In genomic region chr9:126656214-126656613, GRCh38 we compare ENCODE assay signal across 13 cellular contexts. TPM values are rescaled to one million over a fixed set of nuclear protein-coding genes. Genes with fewer than 3 reads are reported as not detected.
"Had no signal": no experiment of that assay in that cellular context is flagged by ENCODE, and none has a peak within 500 bp of the region (broad histone marks: within the 10 kb centered on the region; RNA-seq: fewer than 3 reads in every experiment).

No MANE protein-coding gene starts in this region.

RNA-seq across cellular contexts. Expression of gene LMX1B, which starts 42.5 kb away (rescaled TPM):
- total RNA-seq: activated naive CD4-positive, alpha-beta T cell treated with anti-CD3 and anti-CD28 coated beads for 36 hours; activated naive CD4-positive, alpha-beta T cell treated with anti-CD3 and anti-CD28 coated beads, Interleukin-2, amount 50 U/mL, for 72 hours; activated naive CD8-positive, alpha-beta T cell treated with anti-CD3 and anti-CD28 coated beads for 36 hours; activated naive CD8-positive, alpha-beta T cell treated with anti-CD3 and anti-CD28 coated beads, Interleukin-2, amount 10 ng/mL, durations not matched to agents 7 days and 5 days; activated T-cell treated with anti-CD3 and anti-CD28 coated beads, Interleukin-2, amount 50 U/mL, for 4 hours; activated T-cell treated with anti-CD3 and anti-CD28 coated beads, Interleukin-2, amount 50 U/mL, for 72 hours; activated T-helper 1 cell treated with anti-CD3 and anti-CD28 coated beads, Interleukin-12 subunit alpha, Interleukin-12 subunit beta, Interleukin-2, Interleukin-4 antibody, amounts not matched to agents 30 ng/mL and 10 ng/mL and 1 ng/mL, durations not matched to agents 14 hours and 24 hours and 36 hours; activated T-helper 17 cell treated with anti-CD3 and anti-CD28 coated beads, Interleukin-2, amount 50 U/mL, for 72 hours; activated T-helper 2 cell treated with anti-CD3 and anti-CD28 coated beads, Interferon-gamma antibody, Interleukin-2, Interleukin-4, amounts not matched to agents 10 μg/mL and 5 μg/mL and 100 μg/mL, durations not matched to agents 14 hours and 24 hours and 36 hours; bronchial epithelial cell; cardiac muscle cell; chondrocyte had no signal
- polyA plus RNA-seq: aorta, cardiac muscle cell had no signal
